ENCODE assay signal across 1 cellular context in the genomic region with DNA sequence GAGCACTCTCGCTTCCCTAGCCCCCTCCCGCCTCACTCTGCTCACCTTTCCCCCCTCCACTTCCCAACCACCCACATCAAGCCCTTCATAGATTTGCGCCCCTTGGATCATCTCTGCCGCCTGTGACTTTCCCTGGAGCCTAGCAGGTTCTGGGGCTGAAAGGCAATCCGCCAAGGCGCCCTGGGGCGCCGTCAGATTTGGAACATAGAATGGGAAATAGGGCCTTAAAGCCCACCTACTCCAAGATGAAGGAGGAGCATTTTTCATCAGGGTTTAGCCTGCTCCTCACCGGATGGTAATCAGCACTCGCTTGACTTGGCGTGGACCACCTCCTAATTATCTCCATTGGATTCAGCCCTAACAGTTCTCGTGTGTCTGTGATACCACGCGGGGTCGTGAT.
TF ChIP-seq lines count a peak whose summit lies in the region.

No MANE protein-coding gene starts in this region.

TF ChIP-seq in GM23338, 12 proteins besides CTCF, POLR2A, EP300 and RAD21 (continued from another document):
- TF ChIP-seq, protein P1, sequence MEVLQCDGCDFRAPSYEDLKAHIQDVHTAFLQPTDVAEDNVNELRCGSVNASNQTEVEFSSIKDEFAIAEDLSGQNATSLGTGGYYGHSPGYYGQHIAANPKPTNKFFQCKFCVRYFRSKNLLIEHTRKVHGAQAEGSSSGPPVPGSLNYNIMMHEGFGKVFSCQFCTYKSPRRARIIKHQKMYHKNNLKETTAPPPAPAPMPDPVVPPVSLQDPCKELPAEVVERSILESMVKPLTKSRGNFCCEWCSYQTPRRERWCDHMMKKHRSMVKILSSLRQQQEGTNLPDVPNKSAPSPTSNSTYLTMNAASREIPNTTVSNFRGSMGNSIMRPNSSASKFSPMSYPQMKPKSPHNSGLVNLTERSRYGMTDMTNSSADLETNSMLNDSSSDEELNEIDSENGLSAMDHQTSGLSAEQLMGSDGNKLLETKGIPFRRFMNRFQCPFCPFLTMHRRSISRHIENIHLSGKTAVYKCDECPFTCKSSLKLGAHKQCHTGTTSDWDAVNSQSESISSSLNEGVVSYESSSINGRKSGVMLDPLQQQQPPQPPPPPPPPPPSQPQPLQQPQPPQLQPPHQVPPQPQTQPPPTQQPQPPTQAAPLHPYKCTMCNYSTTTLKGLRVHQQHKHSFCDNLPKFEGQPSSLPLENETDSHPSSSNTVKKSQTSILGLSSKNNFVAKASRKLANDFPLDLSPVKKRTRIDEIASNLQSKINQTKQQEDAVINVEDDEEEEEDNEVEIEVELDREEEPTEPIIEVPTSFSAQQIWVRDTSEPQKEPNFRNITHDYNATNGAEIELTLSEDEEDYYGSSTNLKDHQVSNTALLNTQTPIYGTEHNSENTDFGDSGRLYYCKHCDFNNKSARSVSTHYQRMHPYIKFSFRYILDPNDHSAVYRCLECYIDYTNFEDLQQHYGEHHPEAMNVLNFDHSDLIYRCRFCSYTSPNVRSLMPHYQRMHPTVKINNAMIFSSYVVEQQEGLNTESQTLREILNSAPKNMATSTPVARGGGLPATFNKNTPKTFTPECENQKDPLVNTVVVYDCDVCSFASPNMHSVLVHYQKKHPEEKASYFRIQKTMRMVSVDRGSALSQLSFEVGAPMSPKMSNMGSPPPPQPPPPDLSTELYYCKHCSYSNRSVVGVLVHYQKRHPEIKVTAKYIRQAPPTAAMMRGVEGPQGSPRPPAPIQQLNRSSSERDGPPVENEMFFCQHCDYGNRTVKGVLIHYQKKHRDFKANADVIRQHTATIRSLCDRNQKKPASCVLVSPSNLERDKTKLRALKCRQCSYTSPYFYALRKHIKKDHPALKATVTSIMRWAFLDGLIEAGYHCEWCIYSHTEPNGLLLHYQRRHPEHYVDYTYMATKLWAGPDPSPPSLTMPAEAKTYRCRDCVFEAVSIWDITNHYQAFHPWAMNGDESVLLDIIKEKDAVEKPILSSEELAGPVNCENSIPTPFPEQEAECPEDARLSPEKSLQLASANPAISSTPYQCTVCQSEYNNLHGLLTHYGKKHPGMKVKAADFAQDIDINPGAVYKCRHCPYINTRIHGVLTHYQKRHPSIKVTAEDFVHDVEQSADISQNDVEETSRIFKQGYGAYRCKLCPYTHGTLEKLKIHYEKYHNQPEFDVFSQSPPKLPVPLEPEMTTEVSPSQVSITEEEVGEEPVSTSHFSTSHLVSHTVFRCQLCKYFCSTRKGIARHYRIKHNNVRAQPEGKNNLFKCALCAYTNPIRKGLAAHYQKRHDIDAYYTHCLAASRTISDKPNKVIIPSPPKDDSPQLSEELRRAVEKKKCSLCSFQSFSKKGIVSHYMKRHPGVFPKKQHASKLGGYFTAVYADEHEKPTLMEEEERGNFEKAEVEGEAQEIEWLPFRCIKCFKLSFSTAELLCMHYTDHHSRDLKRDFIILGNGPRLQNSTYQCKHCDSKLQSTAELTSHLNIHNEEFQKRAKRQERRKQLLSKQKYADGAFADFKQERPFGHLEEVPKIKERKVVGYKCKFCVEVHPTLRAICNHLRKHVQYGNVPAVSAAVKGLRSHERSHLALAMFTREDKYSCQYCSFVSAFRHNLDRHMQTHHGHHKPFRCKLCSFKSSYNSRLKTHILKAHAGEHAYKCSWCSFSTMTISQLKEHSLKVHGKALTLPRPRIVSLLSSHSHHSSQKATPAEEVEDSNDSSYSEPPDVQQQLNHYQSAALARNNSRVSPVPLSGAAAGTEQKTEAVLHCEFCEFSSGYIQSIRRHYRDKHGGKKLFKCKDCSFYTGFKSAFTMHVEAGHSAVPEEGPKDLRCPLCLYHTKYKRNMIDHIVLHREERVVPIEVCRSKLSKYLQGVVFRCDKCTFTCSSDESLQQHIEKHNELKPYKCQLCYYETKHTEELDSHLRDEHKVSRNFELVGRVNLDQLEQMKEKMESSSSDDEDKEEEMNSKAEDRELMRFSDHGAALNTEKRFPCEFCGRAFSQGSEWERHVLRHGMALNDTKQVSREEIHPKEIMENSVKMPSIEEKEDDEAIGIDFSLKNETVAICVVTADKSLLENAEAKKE (CRISPR knock-in tag; IDR thresholded peaks at IDR 0.05): no peak
- no peak for TF ChIP-seq CREB1 (CRISPR knock-in tag; IDR thresholded peaks at IDR 0.05; ENCODE audit: low read depth)
- TF ChIP-seq EZH2phosphoT487 (IDR thresholded peaks at IDR 0.05; ENCODE audit: unreplicated experiment): no peak
- no peak for TF ChIP-seq ZNF331 (CRISPR knock-in tag; IDR thresholded peaks at IDR 0.05; ENCODE audit: low read depth)
